Comparison of ENCODE assay signal across 10 cellular contexts in genomic region chr5:111063709-111064322, GRCh38. TPM values are rescaled to one million over a fixed set of nuclear protein-coding genes. Genes with fewer than 3 reads are reported as not detected.
A peak's percentile ranks its signal among the peaks of the same experiment; 100 is the strongest.
DNase-seq lines count a peak whose midpoint lies in the region; ATAC-seq and TF ChIP-seq lines count a peak whose summit lies in the region.
"Had no signal": no experiment of that assay in that cellular context is flagged by ENCODE, and none has a peak within 500 bp of the region (broad histone marks: within the 10 kb centered on the region; RNA-seq: fewer than 3 reads in every experiment).

No MANE protein-coding gene starts in this region.

- H2AFZ ChIP-seq in neural cell (ENCODE audit: low read depth, low read length): no peak overlapping the region

- no peak overlapping the region for H3K4me3 Mint-ChIP-seq in T-helper 17 cell

- no peaks in the 10 kb centered on the region for H3K9me3 ChIP-seq in T-helper 17 cell (ENCODE audit: control insufficient read depth, low read length, poor library complexity, severe bottlenecking)
- no peaks in the 10 kb centered on the region for H3K9me3 ChIP-seq in neural cell (ENCODE audit: low read length)
- H3K9me3 ChIP-seq: BLaER1 had no signal

- no peaks in the 10 kb centered on the region for H3K79me2 ChIP-seq in neural cell (replicated peaks; ENCODE audit: insufficient read depth, low read length)

- H3F3A ChIP-seq in neural cell (ENCODE audit: insufficient read depth, low read length, poor library complexity, severe bottlenecking): no peaks in the 10 kb centered on the region

- H3K9ac ChIP-seq in neural cell (ENCODE audit: low read length): no peak overlapping the region
- H3K9ac ChIP-seq: BLaER1 had no signal

- H3K27ac ChIP-seq in neural cell (ENCODE audit: low read length): no peak overlapping the region
- H3K27ac ChIP-seq: BLaER1 had no signal

- no peak overlapping the region for H3K4me2 ChIP-seq in neural cell (ENCODE audit: low read length)
- H3K4me2 ChIP-seq: BLaER1 had no signal

- peaks cover under 1% of the 10 kb centered on the region for H3K36me3 Mint-ChIP-seq in T-helper 17 cell (ENCODE audit: low read depth)

- H3K4me1 Mint-ChIP-seq in T-helper 17 cell: no peaks in the 10 kb centered on the region
- H3K4me1 Mint-ChIP-seq: naive B cell had no signal

- no peaks in the 10 kb centered on the region for H3K9me2 ChIP-seq in neural cell (ENCODE audit: insufficient read depth, low read length)

- H4K20me1 ChIP-seq in neural cell (ENCODE audit: insufficient read depth): no peaks in the 10 kb centered on the region
- H4K20me1 ChIP-seq: BLaER1 had no signal

- TF ChIP-seq RAD21 in neural cell (conservative IDR thresholded peaks at IDR 0.05): peak; percentile 35

- DNase-seq in NCI-H1417 (lab: John Stamatoyannopoulos, UW) (peak; percentile 3 to 46 (median 22)), NCI-H1417 treated with DMSO at 0.1 percent for 48 hours (lab: John Stamatoyannopoulos, UW) (no peak), T-helper 17 cell (no peak), HCEC 1CT (no peak), NK-92 (lab: John Stamatoyannopoulos, UW; ENCODE audit: unreplicated experiment) (no peak), activated gamma-delta T cell treated with Interleukin-2 at 50 U/mL for 16 hours (no peak)
- DNase-seq: naive B cell had no signal

- no peak for TF ChIP-seq EP300 in neural cell (conservative IDR thresholded peaks at IDR 0.05; ENCODE audit: poor library complexity, severe bottlenecking)

- H3K27me3 ChIP-seq in neural cell (ENCODE audit: insufficient read depth, low read depth, low read length): peaks cover 14% of the 10 kb centered on the region
- H3K27me3 ChIP-seq: BLaER1 had no signal

- H3K27ac Mint-ChIP-seq in T-helper 17 cell: no peak overlapping the region

- TF ChIP-seq CTCF in neural cell (IDR thresholded peaks at IDR 0.05; ENCODE audit: poor library complexity, severe bottlenecking): peak; percentile 49

- peaks cover 47% of the 10 kb centered on the region for H3K27me3 Mint-ChIP-seq in T-helper 17 cell

- no peak overlapping the region for H3K4me3 ChIP-seq in neural cell (ENCODE audit: low read length)
- H3K4me3 ChIP-seq: BLaER1 had no signal

- peak; percentile 84 for ATAC-seq in HG02938 (IDR thresholded peaks at IDR 0.05; ENCODE audit: unreplicated experiment)
- ATAC-seq in T-helper 17 cell: peak; percentile 42

- H3K36me3 ChIP-seq in neural cell (ENCODE audit: insufficient read depth, low read length): no peaks in the 10 kb centered on the region
- H3K36me3 ChIP-seq: BLaER1 had no signal

TF ChIP-seq in neural cell, 6 proteins besides CTCF, POLR2A, EP300 and RAD21:
- TF ChIP-seq TAF1 (IDR thresholded peaks at IDR 0.05; ENCODE audit: low read depth): no peak
- TF ChIP-seq SMC3 (conservative IDR thresholded peaks at IDR 0.05; ENCODE audit: poor library complexity): peak; percentile 60

RNA-seq across cellular contexts. Expression of gene TSLP, which starts 7.7 kb away (rescaled TPM):
- not detected for total RNA-seq in T-helper 17 cell
- not detected in 2 replicates for polyA plus RNA-seq in neural cell
- polyA minus RNA-seq in neural cell: not detected in 2 replicates

RNA-seq across cellular contexts. Expression of gene WDR36, which starts 28.3 kb away (rescaled TPM):
- total RNA-seq in T-helper 17 cell: 10 to 100 TPM; 22.7 to 27.9 TPM
- polyA plus RNA-seq in neural cell: 20.4 and 25.8 TPM in 2 replicates
- 55.5 and 63.7 TPM in 2 replicates for polyA minus RNA-seq in neural cell

Comparison
In these comparisons a context has a peak if more than half of its experiments do, and no peak if none do; other contexts are left out.
1. DNase-seq: peak in NCI-H1417 (3 of 3); none in NCI-H1417 treated with DMSO at 0.1 percent for 48 hours (single experiment), T-helper 17 cell (0 of 3), HCEC 1CT (single experiment), NK-92 (single experiment) and activated gamma-delta T cell treated with Interleukin-2 at 50 U/mL for 16 hours (single experiment).